Comparison of ENCODE assay signal across 8 cellular contexts in the genomic region with DNA sequence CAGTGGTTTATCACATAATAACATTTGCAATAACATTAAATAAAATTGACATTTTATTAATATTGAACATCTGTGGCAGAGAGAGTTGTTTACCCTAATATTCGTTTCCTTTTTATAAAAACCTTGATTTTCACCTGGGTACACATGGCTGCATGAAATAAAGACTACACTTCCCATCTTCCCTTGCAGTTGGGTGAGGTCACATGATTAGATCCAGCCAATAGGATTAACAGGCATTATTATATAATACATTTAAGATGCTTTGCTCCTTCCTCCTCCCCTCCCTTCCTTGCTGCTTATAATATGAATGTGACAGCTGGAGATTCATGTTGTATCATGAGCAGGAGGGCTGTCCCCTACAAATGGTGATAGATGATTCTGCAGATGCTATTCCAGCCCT.
DNase-seq lines count a peak whose midpoint lies in the region; ATAC-seq and TF ChIP-seq lines count a peak whose summit lies in the region.

No MANE protein-coding gene starts in this region.

- H3K14ac ChIP-seq in H9 (ENCODE audit: insufficient read depth, low read length): no peak overlapping the region

- H3T11ph ChIP-seq in H9 (ENCODE audit: low read length): no peak overlapping the region

- H3K4ac ChIP-seq in H9 (ENCODE audit: low read depth, low read length): no peak overlapping the region

- no peak for TF ChIP-seq CTCF in cardiac fibroblast (IDR thresholded peaks at IDR 0.05; ENCODE audit: low read depth, low read length)
- no peak for TF ChIP-seq CTCF in H9 (conservative IDR thresholded peaks at IDR 0.05)

- no peak overlapping the region for H4K5ac ChIP-seq in H9 (ENCODE audit: insufficient read length, low read depth, low read length)

- H4K91ac ChIP-seq in H9 (ENCODE audit: insufficient read length, low read depth, low read length): no peak overlapping the region

- ATAC-seq in GM19372 (IDR thresholded peaks at IDR 0.05; ENCODE audit: low read depth, unreplicated experiment) (peak; percentile 67), HG03571 (IDR thresholded peaks at IDR 0.05; ENCODE audit: unreplicated experiment) (peak; percentile 65)

- no peaks in the 10 kb centered on the region for H3K9me3 ChIP-seq in H9 (ENCODE audit: control insufficient read depth, low read depth, low read length)

- H3K23me2 ChIP-seq in H9 (ENCODE audit: insufficient read length, low read depth, low read length, poor library complexity, severe bottlenecking): no peaks in the 10 kb centered on the region

- no peaks in the 10 kb centered on the region for H4K20me1 ChIP-seq in H9 (ENCODE audit: control insufficient read depth, insufficient read depth, insufficient read length)

- no peak overlapping the region for H3K9ac ChIP-seq in H9 (ENCODE audit: extremely low read depth, insufficient read length, low read length)

- no peaks in the 10 kb centered on the region for H3K4me1 ChIP-seq in H9 (ENCODE audit: insufficient read depth, low read length)

- no peaks in the 10 kb centered on the region for H3K36me3 Mint-ChIP-seq in H9 (ENCODE audit: insufficient read depth in 1 of 3, low read depth in 3 of 3)

- no peak overlapping the region for H3K56ac ChIP-seq in H9 (ENCODE audit: insufficient read length, low read depth, low read length)

- no peak overlapping the region for H3K4me3 ChIP-seq in cardiac fibroblast (replicated peaks in 1 of 2; ENCODE audit: low read depth in 2 of 2, low read length in 2 of 2)

- H2BK120ac ChIP-seq in H9 (ENCODE audit: low read depth, low read length, poor library complexity, severe bottlenecking): no peak overlapping the region

- no peak overlapping the region for H3K23ac ChIP-seq in H9 (ENCODE audit: insufficient read length, low read depth, low read length)

- peak; percentile 26 for DNase-seq in Ammon's horn (ENCODE audit: low spot score)
- peak; percentile 28 to 49 for DNase-seq in cardiac fibroblast (ENCODE audit: low read depth in 2 of 2)
- no peak for DNase-seq in NCI-H2081 treated with DMSO at 0.1 percent for 48 hours (lab: John Stamatoyannopoulos, UW)
- no peak for DNase-seq in stimulated activated CD4-positive, alpha-beta T cell treated with anti-CD3 and anti-CD28 coated beads, Interleukin-4, amount 100 ng/mL, for 1 hour
- no peak for DNase-seq in H9
- no peak for DNase-seq in MV-4-11 (lab: John Stamatoyannopoulos, UW)

- H2AFZ ChIP-seq in H9 (ENCODE audit: low read length): no peak overlapping the region

- H3K18ac ChIP-seq in H9 (ENCODE audit: insufficient read length, low read depth, low read length): no peak overlapping the region

- H4K8ac ChIP-seq in H9 (replicated peaks; ENCODE audit: insufficient read length, low read depth, low read length): no peak overlapping the region

- H3K79me1 ChIP-seq in H9 (ENCODE audit: insufficient read depth, low read depth, low read length, poor library complexity, severe bottlenecking): no peaks in the 10 kb centered on the region

- H3K27ac ChIP-seq in H9 (ENCODE audit: insufficient read length, low read depth, low read length): no peak overlapping the region

- no peaks in the 10 kb centered on the region for H3K27me3 ChIP-seq in H9 (ENCODE audit: insufficient read depth, low read length)

- H2BK15ac ChIP-seq in H9 (ENCODE audit: low read depth, low read length): no peak overlapping the region

- no peak overlapping the region for H2AK5ac ChIP-seq in H9 (ENCODE audit: insufficient read length, low read length)

- H3K4me2 ChIP-seq in H9 (ENCODE audit: insufficient read depth, insufficient read length, low read length): no peak overlapping the region

- H2BK12ac ChIP-seq in H9 (ENCODE audit: insufficient read length, low read depth, low read length): no peak overlapping the region

- H2BK20ac ChIP-seq in H9 (ENCODE audit: low read depth, low read length, poor library complexity, severe bottlenecking): no peak overlapping the region

- H2BK5ac ChIP-seq in H9 (ENCODE audit: insufficient read length, low read length): no peak overlapping the region

- no peaks in the 10 kb centered on the region for H3K27me3 Mint-ChIP-seq in H9 (ENCODE audit: low read depth)

- no CpG with 5 or more reads among the region's 1 CpG for WGBS in H9 (ENCODE audit: extremely low coverage, insufficient read length, low lambda C conversion rate)

- H3K79me2 ChIP-seq in H9 (ENCODE audit: insufficient read depth, low read length): no peaks in the 10 kb centered on the region

- H3K9me3 Mint-ChIP-seq in H9: no peaks in the 10 kb centered on the region

- no peaks in the 10 kb centered on the region for H3K4me1 Mint-ChIP-seq in H9

- H3K4me3 Mint-ChIP-seq in H9: no peak overlapping the region

- no peak overlapping the region for H3K27ac Mint-ChIP-seq in H9

Comparison
In these comparisons a context has a peak if more than half of its experiments do, and no peak if none do; other contexts are left out.
1. DNase-seq: peak in Ammon's horn (single experiment) and cardiac fibroblast (2 of 2); none in NCI-H2081 treated with DMSO at 0.1 percent for 48 hours (single experiment), stimulated activated CD4-positive, alpha-beta T cell treated with anti-CD3 and anti-CD28 coated beads, Interleukin-4, amount 100 ng/mL, for 1 hour (single experiment), H9 (single experiment) and MV-4-11 (single experiment).